11 cellular contexts compared by ENCODE assay signal in the genomic region with DNA sequence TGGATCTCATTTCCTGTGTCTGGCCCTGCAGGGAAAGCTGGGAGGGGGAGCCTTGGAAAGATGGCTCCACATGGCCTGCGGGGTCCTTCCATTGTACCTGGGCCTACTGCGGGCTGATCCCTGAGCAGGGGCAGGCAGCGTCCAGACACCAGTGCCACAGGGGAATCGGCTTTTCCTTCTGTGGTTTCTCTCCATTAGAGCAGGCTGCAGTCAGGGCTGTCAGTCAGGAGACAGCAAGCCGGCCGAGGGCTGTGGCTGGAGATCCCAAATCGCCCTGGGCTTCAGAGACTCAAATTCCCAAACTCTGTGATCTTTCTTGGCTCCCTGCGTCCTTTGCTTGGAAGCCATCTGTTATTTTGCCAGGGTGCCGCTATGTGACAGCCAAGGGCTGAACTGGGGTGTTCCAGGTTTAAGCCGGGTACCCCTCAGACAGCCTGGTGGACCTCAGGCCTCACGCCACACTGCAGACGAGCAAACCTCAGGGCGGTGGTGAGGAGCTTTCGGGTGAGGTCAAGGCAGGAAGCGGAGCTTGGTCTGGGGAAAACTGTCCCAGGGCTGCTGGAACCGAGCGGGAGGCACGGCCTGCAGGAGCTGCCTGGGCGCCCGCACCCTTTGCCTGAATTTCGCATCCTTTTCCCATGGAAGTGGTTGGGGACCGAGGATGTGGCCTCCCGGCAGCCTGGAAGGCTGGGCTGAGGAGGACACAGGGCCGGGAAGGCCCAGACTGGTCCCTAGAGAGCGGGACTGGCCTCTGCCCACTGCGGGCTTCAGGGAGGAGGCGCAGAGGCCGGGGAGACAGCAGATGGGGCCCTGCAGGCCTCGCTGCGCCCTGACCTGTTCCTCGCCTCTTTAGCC. TPM values are rescaled to one million over a fixed set of nuclear protein-coding genes. Genes with fewer than 3 reads are reported as not detected.
A peak's percentile ranks its signal among the peaks of the same experiment; 100 is the strongest.
DNase-seq lines count a peak whose midpoint lies in the region; ATAC-seq, FAIRE-seq and TF ChIP-seq lines count a peak whose summit lies in the region.
"Had no signal": no experiment of that assay in that cellular context is flagged by ENCODE, and none has a peak within 500 bp of the region (broad histone marks: within the 10 kb centered on the region; RNA-seq: fewer than 3 reads in every experiment).

No MANE protein-coding gene starts in this region.

- no peaks in the 10 kb centered on the region for H3K27me3 ChIP-seq in GM23248 (replicated peaks; ENCODE audit: insufficient read depth)
- H3K27me3 ChIP-seq in keratinocyte (ENCODE audit: control insufficient read depth, extremely low read depth, insufficient read depth, low read length): peaks cover 26% of the 10 kb centered on the region

- FAIRE-seq in A549 (lab: Jason Lieb, UNC): no peak
- FAIRE-seq in keratinocyte (lab: Jason Lieb, UNC): no peak

- TF ChIP-seq POLR2A in A549 (IDR thresholded peaks at IDR 0.05; ENCODE audit: low read length): no peak

- 86% methylated on average over 22 of the region's 31 CpGs for WGBS in A549 (ENCODE audit: missing lambda C conversion rate)
- WGBS in GM23248 (ENCODE audit: low coverage in 1 of 2, low lambda C conversion rate in 2 of 2, missing lambda C conversion rate in 2 of 2), 2 experiments: 72 to 76% methylated on average over 25 to 30 of the region's 31 CpGs

- CTCF ChIA-PET in A549 (lab: Yijun Ruan, JAX): interaction anchor here (0.7 to 2.2 kb wide), 17 partner anchors 9 to 232 kb away, joined by 3 to 18 read pairs (median 4); no protein-coding TSS in a partner anchor
- CTCF ChIA-PET in WTC11 (lab: Charles Lee): interaction anchor here (0.5 to 1.1 kb wide), 6 partner anchors 9 to 917 kb away, joined by 3 to 14 read pairs (median 3); no protein-coding TSS in a partner anchor

- H3K4me3 Mint-ChIP-seq in WTC11: peak overlapping the region; percentile 56

- peak overlapping the region; percentile 76 for H3K4me2 ChIP-seq in A549
- H3K4me2 ChIP-seq in GM23248 (ENCODE audit: unreplicated experiment): peak overlapping the region; percentile 85
- H3K4me2 ChIP-seq in keratinocyte (ENCODE audit: control insufficient read depth, extremely low read depth, insufficient read depth, low read depth, low read length): no peak overlapping the region

- H3K4me1 Mint-ChIP-seq in WTC11: peaks cover 8% of the 10 kb centered on the region

- TF ChIP-seq RAD21 in A549 (conservative IDR thresholded peaks at IDR 0.05 in 1 of 2, IDR thresholded peaks at IDR 0.05 in 1 of 2): no peak

- TF ChIP-seq CTCF in A549 (IDR thresholded peaks at IDR 0.05) (no peak), WTC11 (IDR thresholded peaks at IDR 0.05) (no peak), keratinocyte (optimal IDR thresholded peaks at IDR 0.05 in 1 of 3, IDR thresholded peaks at IDR 0.05 in 1 of 3, conservative IDR thresholded peaks at IDR 0.05 in 1 of 3; ENCODE audit: extremely low read depth in 1 of 3, insufficient read depth in 2 of 3, low read length in 3 of 3) (no peak)

- no peak for DNase-seq in A549 (ENCODE audit: low read depth in 1 of 2, low spot score in 1 of 2)
- DNase-seq in GM23248: no peak
- peak; percentile 43 for DNase-seq in WTC11 (ENCODE audit: low spot score)
- no peak for DNase-seq in keratinocyte (ENCODE audit: low read depth, low spot score)
- DNase-seq in cortex of kidney (lab: John Stamatoyannopoulos, UW): no peak
- DNase-seq in putamen (ENCODE audit: low spot score): no peak
- DNase-seq: activated gamma-delta T cell, NCI-H187 treated with DMSO at 0.1 percent for 48 hours had no signal

- no peaks in the 10 kb centered on the region for H3K9me2 ChIP-seq in GM23248 (ENCODE audit: insufficient read depth)

- dilution Hi-C loops in keratinocyte (cut with MboI; ENCODE audit: extremely low pct_ligation_motif_present, low sequenced_read_pairs): no loop called here

- H3K4me1 ChIP-seq in A549 (peaks cover 15% of the 10 kb centered on the region), GM23248 (ENCODE audit: insufficient read depth) (no peaks in the 10 kb centered on the region), keratinocyte (ENCODE audit: control insufficient read depth, extremely low read depth, insufficient read depth, low read length) (peaks cover 5% of the 10 kb centered on the region)

- H4K20me1 ChIP-seq in GM23248 (ENCODE audit: insufficient read depth) (no peaks in the 10 kb centered on the region), keratinocyte (ENCODE audit: control insufficient read depth, extremely low read depth, insufficient read depth, low read length) (no peaks in the 10 kb centered on the region)

- peak overlapping the region; percentile 20; the same call in 1 of the 2 replicates for H3K27ac Mint-ChIP-seq in WTC11

- no peaks in the 10 kb centered on the region; the same call in 1 of the 2 replicates for H3F3A ChIP-seq in GM23248 (ENCODE audit: insufficient read depth)

- H3K79me2 ChIP-seq in GM23248 (ENCODE audit: insufficient read depth) (no peaks in the 10 kb centered on the region), keratinocyte (ENCODE audit: control insufficient read depth, insufficient read depth, low read length) (no peaks in the 10 kb centered on the region)

- peaks cover 10% of the 10 kb centered on the region for H3K27me3 Mint-ChIP-seq in WTC11 (ENCODE audit: low read depth)

- ATAC-seq in A549: peak in 1 of 2 experiments; percentile 50; a peak in 5 of 6 replicates
- ATAC-seq in WTC11: peak; percentile 14
- ATAC-seq in HG02973 (IDR thresholded peaks at IDR 0.05; ENCODE audit: unreplicated experiment): no peak
- ATAC-seq in HG03139 (IDR thresholded peaks at IDR 0.05; ENCODE audit: unreplicated experiment): no peak

- POLR2A ChIA-PET in A549 (lab: Yijun Ruan, JAX) (no interaction called here), WTC11 (lab: Charles Lee) (interaction anchor here (0.5 to 1.0 kb wide), 3 partner anchors 9 to 327 kb away, joined by 3 to 4 read pairs (median 3); no protein-coding TSS in a partner anchor)

- H3K36me3 ChIP-seq in GM23248 (ENCODE audit: low read depth): no peaks in the 10 kb centered on the region
- H3K36me3 ChIP-seq in keratinocyte (ENCODE audit: control insufficient read depth in 2 of 2, extremely low read depth in 1 of 2, insufficient read depth in 2 of 2, low read length in 2 of 2): no peaks in the 10 kb centered on the region

- H3K9me3 ChIP-seq in A549 (no peaks in the 10 kb centered on the region), GM23248 (ENCODE audit: low read depth) (no peaks in the 10 kb centered on the region), keratinocyte (ENCODE audit: control insufficient read depth, low read depth, low read length) (no peaks in the 10 kb centered on the region)

- H3K9me3 Mint-ChIP-seq in WTC11: no peaks in the 10 kb centered on the region

- no peaks in the 10 kb centered on the region for H3K9me1 ChIP-seq in keratinocyte (ENCODE audit: control insufficient read depth, extremely low read depth, insufficient read depth, low read length)

- H3K4me3 ChIP-seq in A549 (peak overlapping the region; percentile 73), GM23248 (no peak overlapping the region), keratinocyte (ENCODE audit: control insufficient read depth in 2 of 3, extremely low read depth in 1 of 3, insufficient read depth in 2 of 3, low read depth in 1 of 3, low read length in 3 of 3) (no peak overlapping the region)

- H3K27ac ChIP-seq in A549: peak overlapping the region; percentile 90 to 97
- H3K27ac ChIP-seq in GM23248: no peak overlapping the region
- no peak overlapping the region for H3K27ac ChIP-seq in keratinocyte (ENCODE audit: control insufficient read depth, insufficient read depth, low read length)

- in situ Hi-C loops in GM23248 (cut with MboI): no loop called here

- H3K9ac ChIP-seq in GM23248 (peak overlapping the region; percentile 64), keratinocyte (ENCODE audit: control insufficient read depth, extremely low read depth, insufficient read depth, low read length) (no peak overlapping the region)

- TF ChIP-seq EP300 in A549 (IDR thresholded peaks at IDR 0.05): no peak

- H3K36me3 Mint-ChIP-seq in WTC11: no peaks in the 10 kb centered on the region; the same call in 1 of the 2 replicates

- H2AFZ ChIP-seq in GM23248 (peak overlapping the region; percentile 73), keratinocyte (ENCODE audit: control insufficient read depth, low read length) (peak overlapping the region; percentile 44)

RNA-seq across cellular contexts. Expression of gene CPNE7, which starts 1.5 kb away (rescaled TPM):
- polyA plus RNA-seq in A549 (2011; rRNA removed) (22.8 and 25.8 TPM in 2 replicates), A549 (2017; fragmentation: RNase III; extraction: RNeasy Plus Mini Kit Qiagen cat#74134 plus additional on column Dnase treatment) (42.8 to 55.2 TPM (median 45.2 TPM) in 3 replicates), GM23248 (2016; fragmentation: Nextera tagmentation; extraction: Ambion mirVana) (4.7 and 5.3 TPM in 2 replicates), keratinocyte (6.2 to 12.4 TPM (median 9.1 TPM) in 3 replicates)
- 83.9 and 89.9 TPM in 2 replicates for polyA plus RNA-seq in A549 (2012; cell fraction: cytosol; rRNA removed)
- polyA plus RNA-seq in A549 (2012; cell fraction: nucleus; rRNA removed): 1,068 and 1,537 TPM in 2 replicates
- polyA minus RNA-seq in A549 (2011; rRNA and poly(A)+ RNA removed): 10.0 and 10.4 TPM in 2 replicates
- total RNA-seq in GM23248 (2014; rRNA removed; shearing (Covaris generic)): 7.7 and 10.1 TPM in 2 replicates
- total RNA-seq in WTC11 (2021): 42.6 to 62.4 TPM (median 55.6 TPM) in 3 replicates
- polyA plus RNA-seq in keratinocyte (2011; ENCODE audit: low read depth): 22.3 TPM
- 1.8 and 3.4 TPM in 2 replicates for polyA plus RNA-seq in keratinocyte (2011; cell fraction: cytosol; rRNA removed)
- 124 and 133 TPM in 2 replicates for polyA plus RNA-seq in keratinocyte (2011; cell fraction: nucleus; rRNA removed)
- 3.5 and 8.3 TPM in 2 replicates for polyA plus RNA-seq in keratinocyte (2012; ENCODE audit: low replicate concordance)
- polyA minus RNA-seq in keratinocyte: 2.6 to 4.3 TPM (median 3.0 TPM) in 3 replicates
- polyA minus RNA-seq in keratinocyte (2011; cell fraction: cytosol; rRNA and poly(A)+ RNA removed): 6.7 TPM
- 12.8 and 13.6 TPM in 2 replicates for polyA minus RNA-seq in keratinocyte (2011; cell fraction: nucleus; rRNA and poly(A)+ RNA removed)

RNA-seq across cellular contexts. Expression of gene RPL13, which starts 13.6 kb away (rescaled TPM):
- polyA plus RNA-seq in A549 (2011; rRNA removed) (2,291 and 2,911 TPM in 2 replicates), A549 (2017; fragmentation: RNase III; extraction: RNeasy Plus Mini Kit Qiagen cat#74134 plus additional on column Dnase treatment) (2,979 to 3,246 TPM (median 3,044 TPM) in 3 replicates), GM23248 (2016; fragmentation: Nextera tagmentation; extraction: Ambion mirVana) (1,418 and 1,480 TPM in 2 replicates), keratinocyte (1,741 to 3,736 TPM (median 2,095 TPM) in 3 replicates)
- polyA plus RNA-seq in A549 (2012; cell fraction: cytosol; rRNA removed): 5,546 and 6,996 TPM in 2 replicates
- 3,523 and 4,870 TPM in 2 replicates for polyA plus RNA-seq in A549 (2012; cell fraction: nucleus; rRNA removed)
- 1,187 and 1,226 TPM in 2 replicates for polyA minus RNA-seq in A549 (2011; rRNA and poly(A)+ RNA removed)
- total RNA-seq in GM23248 (2014; rRNA removed; shearing (Covaris generic)): 3,580 and 6,666 TPM in 2 replicates
- 2,631 to 3,314 TPM (median 3,295 TPM) in 3 replicates for total RNA-seq in WTC11 (2021)
- 556 TPM for polyA plus RNA-seq in keratinocyte (2011; ENCODE audit: low read depth)
- polyA plus RNA-seq in keratinocyte (2011; cell fraction: cytosol; rRNA removed): 1,111 and 3,827 TPM in 2 replicates
- polyA plus RNA-seq in keratinocyte (2011; cell fraction: nucleus; rRNA removed): 583 and 788 TPM in 2 replicates
- polyA plus RNA-seq in keratinocyte (2012; ENCODE audit: low replicate concordance): 2,804 and 3,239 TPM in 2 replicates
- 563 to 886 TPM (median 708 TPM) in 3 replicates for polyA minus RNA-seq in keratinocyte
- polyA minus RNA-seq in keratinocyte (2011; cell fraction: cytosol; rRNA and poly(A)+ RNA removed): 5,316 TPM
- polyA minus RNA-seq in keratinocyte (2011; cell fraction: nucleus; rRNA and poly(A)+ RNA removed): 452 and 678 TPM in 2 replicates

RNA-seq across cellular contexts. Expression of gene DPEP1, which starts 39.4 kb away (rescaled TPM):
- 1.5 and 2.6 TPM in 2 replicates for polyA plus RNA-seq in A549 (2011; rRNA removed)
- polyA plus RNA-seq in A549 (2012; cell fraction: cytosol; rRNA removed): 1.8 and 2.2 TPM in 2 replicates
- 4.1 and 4.5 TPM in 2 replicates for polyA plus RNA-seq in A549 (2012; cell fraction: nucleus; rRNA removed)
- 0.97 to 1.3 TPM (median 1.1 TPM) in 3 replicates for polyA plus RNA-seq in A549 (2017; fragmentation: RNase III; extraction: RNeasy Plus Mini Kit Qiagen cat#74134 plus additional on column Dnase treatment)
- 2.8 and 4.6 TPM in 2 replicates for polyA minus RNA-seq in A549 (2011; rRNA and poly(A)+ RNA removed)
- not detected in 2 replicates for total RNA-seq in GM23248 (2014; rRNA removed; shearing (Covaris generic))
- polyA plus RNA-seq in GM23248 (2016; fragmentation: Nextera tagmentation; extraction: Ambion mirVana): not detected in 2 replicates
- total RNA-seq in WTC11 (2021): 13.6 to 26.5 TPM (median 24.7 TPM) in 3 replicates
- 0.09 to 0.13 TPM in 2 of 3 replicates, not detected in the other for polyA plus RNA-seq in keratinocyte
- polyA plus RNA-seq in keratinocyte (2011; ENCODE audit: low read depth): not detected
- not detected in 2 replicates for polyA plus RNA-seq in keratinocyte (2011; cell fraction: cytosol; rRNA removed)
- not detected in 2 replicates for polyA plus RNA-seq in keratinocyte (2011; cell fraction: nucleus; rRNA removed)
- not detected in 2 replicates for polyA plus RNA-seq in keratinocyte (2012; ENCODE audit: low replicate concordance)
- polyA minus RNA-seq in keratinocyte: not detected in 3 replicates
- polyA minus RNA-seq in keratinocyte (2011; cell fraction: cytosol; rRNA and poly(A)+ RNA removed): not detected
- polyA minus RNA-seq in keratinocyte (2011; cell fraction: nucleus; rRNA and poly(A)+ RNA removed): not detected in 2 replicates
- total RNA-seq: esophagus mucosa had no signal

Comparison
In these comparisons a context has a peak if more than half of its experiments do, and no peak if none do; other contexts are left out.
1. H3K27ac ChIP-seq: peak in A549 (2 of 2); none in GM23248 (single experiment) and keratinocyte (single experiment).